Comparison of ENCODE assay signal across 24 cellular contexts in the genomic region with DNA sequence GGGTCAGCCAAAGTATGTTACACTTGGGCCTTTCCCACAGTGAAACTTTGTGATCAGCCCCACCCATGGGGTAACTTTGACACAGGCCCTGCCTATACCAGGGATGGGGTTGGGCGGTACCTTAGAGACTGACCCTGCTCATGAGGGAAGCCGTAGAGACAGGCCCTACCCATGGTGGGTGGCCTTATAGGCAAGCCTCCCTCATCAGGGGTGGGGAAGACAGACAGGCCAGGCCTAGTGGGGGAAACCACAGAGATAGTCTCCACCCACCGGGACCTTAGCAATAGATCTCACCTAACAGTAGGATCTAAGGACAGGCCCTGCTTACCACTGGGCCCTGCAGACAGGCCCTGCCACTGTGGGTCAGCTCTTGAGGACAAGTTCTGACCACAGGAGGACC. TPM values are rescaled to one million over a fixed set of nuclear protein-coding genes. Genes with fewer than 3 reads are reported as not detected.
"Had no signal": no experiment of that assay in that cellular context is flagged by ENCODE, and none has a peak within 500 bp of the region (broad histone marks: within the 10 kb centered on the region; RNA-seq: fewer than 3 reads in every experiment).

No MANE protein-coding gene starts in this region.

- DNase-seq: KBM-7; MG63; NCI-H1092; NCI-H1436; NCI-H187; NCI-H2029; NCI-H2081 treated with DMSO at 0.1 percent for 48 hours; NCI-H2171; NCI-H226; NCI-H446; NCI-H510A; NCI-H524 treated with DMSO at 0.1 percent for 48 hours; NCI-H69; NCI-H774; NK-92 treated with Interleukin-12 subunit alpha and Interleukin-12 subunit beta, amount 100 ng/mL, for 24 hours; PC-3; SHP77 treated with DMSO at 0.1 percent for 48 hours had no signal

- H3K4me1 ChIP-seq: SJSA1 had no signal

- FAIRE-seq: HTR-8/SVneo had no signal

- ATAC-seq: Panc1, PC-3, Right ventricle myocardium inferior had no signal

- H3K27ac ChIP-seq: HL-60, SJSA1, SK-N-MC had no signal

- H3K4me3 ChIP-seq: MG63, SJSA1, SK-N-MC had no signal

- H3K27me3 ChIP-seq: MG63, SJSA1 had no signal

- H3K9me3 ChIP-seq: MG63, SJSA1 had no signal

RNA-seq across cellular contexts. Expression of a gene that starts 54.6 kb away (rescaled TPM):
- total RNA-seq: OCI-LY7, PC-3, Right ventricle myocardium inferior, SJSA1 had no signal
